ENCODE assay signal across 8 cellular contexts in the genomic region with DNA sequence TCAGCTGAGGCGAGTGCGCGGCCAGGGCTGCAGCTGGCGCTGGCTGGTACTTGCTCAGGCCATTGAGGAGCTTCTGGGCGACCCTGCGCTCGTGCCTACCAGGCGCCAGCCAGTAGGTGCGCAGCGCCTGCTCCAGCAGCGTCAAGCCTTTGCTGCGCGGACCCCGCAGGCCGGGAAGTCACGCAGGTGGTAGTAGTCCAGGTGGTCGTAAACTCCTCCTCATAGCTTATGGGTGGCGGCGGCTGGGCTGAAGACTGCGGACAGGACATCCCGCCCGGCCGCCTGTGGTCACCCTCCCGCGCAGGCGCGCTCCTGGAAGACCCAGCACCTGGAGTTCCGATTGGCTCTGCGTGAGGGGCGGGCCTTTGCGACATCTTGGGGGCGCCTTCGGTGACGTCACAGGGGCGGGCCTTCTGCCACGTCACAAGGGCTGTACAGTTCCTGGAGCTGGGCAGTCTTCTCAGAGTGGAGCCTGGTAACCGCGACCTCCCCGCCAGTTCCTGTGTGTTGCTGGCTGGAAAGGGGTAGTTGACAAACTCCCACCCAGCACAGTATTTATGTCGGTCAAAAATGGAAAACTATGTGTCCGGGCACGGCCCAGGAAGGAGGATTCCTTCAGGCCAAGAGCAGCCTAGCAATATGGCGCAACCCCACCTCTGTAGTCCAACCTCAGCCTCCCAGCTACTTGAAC.
A peak's percentile ranks its signal among the peaks of the same experiment; 100 is the strongest.
DNase-seq lines count a peak whose midpoint lies in the region; ATAC-seq and TF ChIP-seq lines count a peak whose summit lies in the region.
"Not testable (repeated sequence)": the region's sequence is repeated elsewhere in the genome, so short reads cannot be mapped to it uniquely, and the experiment has no call there.

No MANE protein-coding gene starts in this region.

- not testable (repeated sequence) for H3K27me3 ChIP-seq in mucosa of stomach (ENCODE audit: control insufficient read depth, insufficient read depth, low read length)

- ATAC-seq in GM21619 (IDR thresholded peaks at IDR 0.05; ENCODE audit: unreplicated experiment), result peak; percentile 98

- H3K4me3 ChIP-seq in epithelial cell of proximal tubule (ENCODE audit: low read depth, low read length) (peak overlapping the region; percentile 84), mucosa of stomach (ENCODE audit: low read length) (peak overlapping the region; percentile 62)

- TF ChIP-seq EP300 in Ishikawa (IDR thresholded peaks at IDR 0.05; ENCODE audit: borderline replicate concordance), result not testable (repeated sequence)

- H3K36me3 ChIP-seq in mucosa of stomach (ENCODE audit: control insufficient read depth, insufficient read depth, low read length), result not testable (repeated sequence)

- DNase-seq in DMS79 (lab: John Stamatoyannopoulos, UW), result peak; percentile 49
- peak; percentile 30 for DNase-seq in OCI-M2 (lab: John Stamatoyannopoulos, UW; ENCODE audit: unreplicated experiment)
- DNase-seq in activated T-cell treated with anti-CD3 and anti-CD28 coated beads, Interleukin-2, amount 50 U/mL, for 1 hour, result peak; percentile 96
- peak; percentile 41 for DNase-seq in epithelial cell of proximal tubule (ENCODE audit: low read depth)
- peak; percentile 97 for DNase-seq in stimulated activated CD8-positive, alpha-beta memory T cell treated with anti-CD3 and anti-CD28 coated beads, Interleukin-4, amount 100 ng/mL, for 48 hours

- not testable (repeated sequence) for TF ChIP-seq RAD21 in Ishikawa (IDR thresholded peaks at IDR 0.05; ENCODE audit: low read depth)

- H3K9ac ChIP-seq in mucosa of stomach (ENCODE audit: low read length), result peak overlapping the region; percentile 69

- H3K9me3 ChIP-seq in mucosa of stomach (ENCODE audit: control insufficient read depth, low read length), result not testable (repeated sequence)

- not testable (repeated sequence) for TF ChIP-seq CTCF in epithelial cell of proximal tubule (conservative IDR thresholded peaks at IDR 0.05; ENCODE audit: low read depth, low read length)

- H3K4me1 ChIP-seq in mucosa of stomach (ENCODE audit: control insufficient read depth, insufficient read depth, low read length), result not testable (repeated sequence)

TF ChIP-seq in Ishikawa, 13 proteins besides CTCF, POLR2A, EP300 and RAD21:
- TF ChIP-seq, protein P1, sequence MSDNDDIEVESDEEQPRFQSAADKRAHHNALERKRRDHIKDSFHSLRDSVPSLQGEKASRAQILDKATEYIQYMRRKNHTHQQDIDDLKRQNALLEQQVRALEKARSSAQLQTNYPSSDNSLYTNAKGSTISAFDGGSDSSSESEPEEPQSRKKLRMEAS (IDR thresholded peaks at IDR 0.05), result peak; percentile 43; the same call in 1 of the 2 replicates
- TF ChIP-seq ZBTB7A (IDR thresholded peaks at IDR 0.05; ENCODE audit: low read depth) (peak; percentile 63; the same call in 1 of the 2 replicates), TCF12 (IDR thresholded peaks at IDR 0.05; ENCODE audit: low read depth) (0 out of 2 replicates have a peak, but pooled peaks have one; percentile 24), YY1 (IDR thresholded peaks at IDR 0.05; ENCODE audit: low read depth) (0 out of 2 replicates have a peak, but pooled peaks have one; percentile 52), CEBPB (IDR thresholded peaks at IDR 0.05) (peak; percentile 20; the same call in 1 of the 2 replicates), NFIC (IDR thresholded peaks at IDR 0.05) (peak; percentile 22; the same call in 1 of the 2 replicates), TAF1 (IDR thresholded peaks at IDR 0.05; ENCODE audit: low read depth) (peak; percentile 62; the same call in 1 of the 2 replicates), CREB1 (IDR thresholded peaks at IDR 0.05; ENCODE audit: low read depth) (peak; percentile 90)

Comparison
In these comparisons a context has a peak if more than half of its experiments do, and no peak if none do; other contexts are left out.
1. Peak in every context shown above with its lines: DNase-seq, ATAC-seq and H3K4me3 ChIP-seq.
2. DNase-seq: peak in every context shown above with its lines; median percentile 97 in stimulated activated CD8-positive, alpha-beta memory T cell treated with anti-CD3 and anti-CD28 coated beads, Interleukin-4, amount 100 ng/mL, for 48 hours; 96 in activated T-cell treated with anti-CD3 and anti-CD28 coated beads, Interleukin-2, amount 50 U/mL, for 1 hour; 49 in DMS79; 41 in epithelial cell of proximal tubule; 30 in OCI-M2.